ENCODE assay signal across 8 cellular contexts in genomic region chr5:154761062-154761740, GRCh38. TPM values are rescaled to one million over a fixed set of nuclear protein-coding genes. Genes with fewer than 3 reads are reported as not detected.
DNase-seq lines count a peak whose midpoint lies in the region; ATAC-seq and TF ChIP-seq lines count a peak whose summit lies in the region.
"Had no signal": no experiment of that assay in that cellular context is flagged by ENCODE, and none has a peak within 500 bp of the region (broad histone marks: within the 10 kb centered on the region; RNA-seq: fewer than 3 reads in every experiment).

No MANE protein-coding gene starts in this region.

- peak overlapping the region; percentile 86 for H3K27ac Mint-ChIP-seq in activated CD4-positive, alpha-beta memory T cell treated with anti-CD3 and anti-CD28 coated beads for 36 hours

- H3K4me1 ChIP-seq in osteoblast (ENCODE audit: insufficient read depth, low read length) = peaks cover 39% of the 10 kb centered on the region

- peaks cover 99% of the 10 kb centered on the region for H3K79me2 ChIP-seq in osteoblast (ENCODE audit: insufficient read depth, low read length)

- H2AFZ ChIP-seq in osteoblast (ENCODE audit: low read length) = no peak overlapping the region

- CTCF ChIA-PET in activated CD4-positive, alpha-beta memory T cell treated with anti-CD3 and anti-CD28 coated beads for 36 hours (lab: Charles Lee) = interaction anchor here (0.6 to 1.0 kb wide), 3 partner anchors 213 to 786 kb away, joined by 3 to 6 read pairs (median 3); no protein-coding TSS in a partner anchor

- no peak overlapping the region for H3K27ac ChIP-seq in osteoblast (ENCODE audit: low read depth, low read length)

- peaks cover 11% of the 10 kb centered on the region for H3K36me3 Mint-ChIP-seq in activated CD4-positive, alpha-beta memory T cell treated with anti-CD3 and anti-CD28 coated beads for 36 hours

- H3K4me2 ChIP-seq in osteoblast (ENCODE audit: insufficient read depth, low read length) = no peak overlapping the region

- no peaks in the 10 kb centered on the region for H3K9me3 Mint-ChIP-seq in activated CD4-positive, alpha-beta memory T cell treated with anti-CD3 and anti-CD28 coated beads for 36 hours

- no peaks in the 10 kb centered on the region for H3K27me3 ChIP-seq in osteoblast (ENCODE audit: insufficient read depth, low read length)

- no peaks in the 10 kb centered on the region for H3K27me3 Mint-ChIP-seq in activated CD4-positive, alpha-beta memory T cell treated with anti-CD3 and anti-CD28 coated beads for 36 hours

- DNase-seq in activated CD4-positive, alpha-beta memory T cell treated with anti-CD3 and anti-CD28 coated beads for 36 hours = peak; percentile 46
- DNase-seq in osteoblast (ENCODE audit: insufficient read length, low spot score, missing footprints) (peak; percentile 17), NCI-H1694 treated with DMSO at 0.1 percent for 48 hours (lab: John Stamatoyannopoulos, UW) (no peak)
- no peak for DNase-seq in activated CD4-positive, CD25-positive, alpha-beta regulatory T cell treated with anti-CD3 and anti-CD28 coated beads, Interleukin-2, amount 50 U/mL, for 72 hours

- ATAC-seq in GM18907 (IDR thresholded peaks at IDR 0.05; ENCODE audit: unreplicated experiment) (peak; percentile 43), HG02678 (IDR thresholded peaks at IDR 0.05; ENCODE audit: unreplicated experiment) (peak; percentile 29), GM19023 (IDR thresholded peaks at IDR 0.05; ENCODE audit: unreplicated experiment) (no peak)
- ATAC-seq: Panc1 had no signal

- H3K4me1 Mint-ChIP-seq in activated CD4-positive, alpha-beta memory T cell treated with anti-CD3 and anti-CD28 coated beads for 36 hours (ENCODE audit: low read depth) = peaks cover 67% of the 10 kb centered on the region

- POLR2A ChIA-PET in activated CD4-positive, alpha-beta memory T cell treated with anti-CD3 and anti-CD28 coated beads for 36 hours (lab: Charles Lee) = interaction anchor here (1.0 to 1.7 kb wide), 3 partner anchors 8 to 97 kb away, joined by 3 to 4 read pairs (median 4); partner anchors contain the start of gene CNOT8

- intact Hi-C loops in activated CD4-positive, alpha-beta memory T cell treated with anti-CD3 and anti-CD28 coated beads for 36 hours (cut with micrococcal nuclease) = no loop called here

- H3K4me3 ChIP-seq in osteoblast (ENCODE audit: insufficient read depth, low read length) = no peak overlapping the region

- peaks cover 87% of the 10 kb centered on the region for H4K20me1 ChIP-seq in osteoblast (ENCODE audit: insufficient read depth, low read length)

- no peaks in the 10 kb centered on the region for H3K36me3 ChIP-seq in osteoblast (ENCODE audit: insufficient read depth, low read length)

- TF ChIP-seq CTCF in osteoblast (IDR thresholded peaks at IDR 0.05; ENCODE audit: extremely low read depth, low read depth, low read length) = no peak

- no peaks in the 10 kb centered on the region for H3K9me3 ChIP-seq in osteoblast (ENCODE audit: low read depth, low read length)

- H3K4me3 Mint-ChIP-seq in activated CD4-positive, alpha-beta memory T cell treated with anti-CD3 and anti-CD28 coated beads for 36 hours = peak overlapping the region; percentile 55

RNA-seq across cellular contexts. Expression of gene LARP1, which starts 6.0 kb away (rescaled TPM):
- total RNA-seq in activated CD4-positive, alpha-beta memory T cell treated with anti-CD3 and anti-CD28 coated beads for 36 hours = 100 to 1,000 TPM; 186 to 201 TPM
- total RNA-seq in osteoblast = 115 and 124 TPM in 2 replicates

Comparison
In these comparisons a context has a peak if more than half of its experiments do, and no peak if none do; other contexts are left out.
1. DNase-seq: peak in activated CD4-positive, alpha-beta memory T cell treated with anti-CD3 and anti-CD28 coated beads for 36 hours (single experiment) and osteoblast (single experiment); none in activated CD4-positive, CD25-positive, alpha-beta regulatory T cell treated with anti-CD3 and anti-CD28 coated beads, Interleukin-2, amount 50 U/mL, for 72 hours (single experiment) and NCI-H1694 treated with DMSO at 0.1 percent for 48 hours (single experiment).